28 cellular contexts compared by ENCODE assay signal in genomic region chr1:115123116-115123515, GRCh38. TPM values are rescaled to one million over a fixed set of nuclear protein-coding genes. Genes with fewer than 3 reads are reported as not detected.
DNase-seq lines count a peak whose midpoint lies in the region; ATAC-seq, FAIRE-seq and TF ChIP-seq lines count a peak whose summit lies in the region.
"Had no signal": no experiment of that assay in that cellular context is flagged by ENCODE, and none has a peak within 500 bp of the region (broad histone marks: within the 10 kb centered on the region; RNA-seq: fewer than 3 reads in every experiment).

No MANE protein-coding gene starts in this region.

- no peaks in the 10 kb centered on the region for H3K36me3 ChIP-seq in astrocyte (ENCODE audit: insufficient read depth, low read length)
- H3K36me3 ChIP-seq in neural progenitor cell, result no peaks in the 10 kb centered on the region
- H3K36me3 ChIP-seq in gastroesophageal sphincter, result no peaks in the 10 kb centered on the region
- H3K36me3 ChIP-seq: SJSA1 had no signal

- DNase-seq in LHCN-M2 (ENCODE audit: low read depth) (peak; percentile 67), astrocyte (ENCODE audit: low read depth) (peak; percentile 16), kidney tubule cell (ENCODE audit: low spot score) (peak; percentile 72), neural progenitor cell (ENCODE audit: low spot score) (no peak), T-helper 9 cell (no peak)
- no peak for DNase-seq in stimulated activated effector memory CD8-positive, alpha-beta T cell treated with anti-CD3 and anti-CD28 coated beads, Interleukin-12 subunit alpha, Interleukin-12 subunit beta, amount 100 ng/mL, for 72 hours (ENCODE audit: low spot score in 2 of 2)
- DNase-seq: C1 segment of cervical spinal cord; CD4-positive, alpha-beta memory T cell; COR-L47; GDM1; NCI-H1048; NCI-H1436; NCI-H187; NCI-H2081 treated with DMSO at 0.1 percent for 48 hours; NCI-H2171; NCI-H345; NCI-H524 treated with DMSO at 0.1 percent for 48 hours; NCI-H774; Right ventricle myocardium superior; RPMI8226; T-cell had no signal

- TF ChIP-seq CTCF in astrocyte (IDR thresholded peaks at IDR 0.05; ENCODE audit: insufficient read depth, low read depth, low read length), result no peak
- no peak for TF ChIP-seq CTCF in neural progenitor cell (IDR thresholded peaks at IDR 0.05)
- no peak for TF ChIP-seq CTCF in gastroesophageal sphincter (IDR thresholded peaks at IDR 0.05)

- H3F3A ChIP-seq in neural progenitor cell (ENCODE audit: low read depth), result no peaks in the 10 kb centered on the region

- WGBS in gastroesophageal sphincter (ENCODE audit: low coverage in 1 of 2), 2 donors, result 90 to 92% methylated on average over 2 of the region's 3 CpGs

- no peak overlapping the region for H3K27ac Mint-ChIP-seq in astrocyte (ENCODE audit: unreplicated experiment)
- H3K27ac Mint-ChIP-seq in neural progenitor cell, result no peak overlapping the region
- H3K27ac Mint-ChIP-seq in stimulated activated effector memory CD8-positive, alpha-beta T cell treated with anti-CD3 and anti-CD28 coated beads, Interleukin-12 subunit alpha, Interleukin-12 subunit beta, amount 100 ng/mL, for 72 hours, result no peak overlapping the region
- H3K27ac Mint-ChIP-seq: CD4-positive, alpha-beta memory T cell; IgD-negative memory B cell; T-cell had no signal

- ATAC-seq in gastroesophageal sphincter, result no peak
- no peak for ATAC-seq in stimulated activated effector memory CD8-positive, alpha-beta T cell treated with anti-CD3 and anti-CD28 coated beads, Interleukin-12 subunit alpha, Interleukin-12 subunit beta, amount 100 ng/mL, for 72 hours
- ATAC-seq: GM12878, T-cell had no signal

- no peaks in the 10 kb centered on the region for H3K27me3 ChIP-seq in astrocyte (ENCODE audit: insufficient read depth, low read length)
- no peaks in the 10 kb centered on the region for H3K27me3 ChIP-seq in neural progenitor cell
- no peaks in the 10 kb centered on the region for H3K27me3 ChIP-seq in gastroesophageal sphincter
- H3K27me3 ChIP-seq: SJSA1 had no signal

- no peak overlapping the region for H3K27ac ChIP-seq in astrocyte (ENCODE audit: low read depth, low read length)
- H3K27ac ChIP-seq in neural progenitor cell, result no peak overlapping the region
- no peak overlapping the region for H3K27ac ChIP-seq in gastroesophageal sphincter
- H3K27ac ChIP-seq: KMS-11, SJSA1 had no signal

- no peak overlapping the region for H3K9ac ChIP-seq in astrocyte (ENCODE audit: low read length)
- no peak overlapping the region for H3K9ac ChIP-seq in neural progenitor cell
- H3K9ac ChIP-seq: KMS-11 had no signal

- H3K4me3 Mint-ChIP-seq in astrocyte (ENCODE audit: unreplicated experiment) (no peak overlapping the region), neural progenitor cell (no peak overlapping the region)
- H3K4me3 Mint-ChIP-seq in stimulated activated effector memory CD8-positive, alpha-beta T cell treated with anti-CD3 and anti-CD28 coated beads, Interleukin-12 subunit alpha, Interleukin-12 subunit beta, amount 100 ng/mL, for 72 hours, result no peak overlapping the region
- H3K4me3 Mint-ChIP-seq: CD4-positive, alpha-beta memory T cell; IgD-negative memory B cell; T-cell had no signal

- H3K27me3 Mint-ChIP-seq in astrocyte (ENCODE audit: low read depth, unreplicated experiment) (no peaks in the 10 kb centered on the region), neural progenitor cell (ENCODE audit: insufficient read depth, low read depth) (peaks cover 5% of the 10 kb centered on the region)

- TF ChIP-seq EP300 in gastroesophageal sphincter (IDR thresholded peaks at IDR 0.05), result no peak

- no peak overlapping the region for H3K4me3 ChIP-seq in astrocyte (ENCODE audit: insufficient read depth, low read depth, low read length)
- no peak overlapping the region for H3K4me3 ChIP-seq in neural progenitor cell
- H3K4me3 ChIP-seq in gastroesophageal sphincter, result no peak overlapping the region
- H3K4me3 ChIP-seq: GM12878, SJSA1 had no signal

- H3K4me1 ChIP-seq in astrocyte (ENCODE audit: insufficient read depth, low read length) (peaks cover 6% of the 10 kb centered on the region), neural progenitor cell (no peaks in the 10 kb centered on the region), gastroesophageal sphincter (no peaks in the 10 kb centered on the region)
- H3K4me1 ChIP-seq: SJSA1 had no signal

- peaks cover 3% of the 10 kb centered on the region for H3K9me3 ChIP-seq in astrocyte (ENCODE audit: insufficient read depth, low read depth, low read length)
- no peaks in the 10 kb centered on the region for H3K9me3 ChIP-seq in neural progenitor cell (ENCODE audit: low read depth)
- peaks cover 0 to 35% (median 3%) of the 10 kb centered on the region in 3 donors for H3K9me3 ChIP-seq in gastroesophageal sphincter

- FAIRE-seq in astrocyte (lab: Jason Lieb, UNC), result no peak
- FAIRE-seq: GM12878, H54, HTR-8/SVneo had no signal

- H3K4me1 Mint-ChIP-seq in astrocyte (ENCODE audit: low read depth, unreplicated experiment) (peaks cover 5% of the 10 kb centered on the region), neural progenitor cell (no peaks in the 10 kb centered on the region)
- no peaks in the 10 kb centered on the region for H3K4me1 Mint-ChIP-seq in stimulated activated effector memory CD8-positive, alpha-beta T cell treated with anti-CD3 and anti-CD28 coated beads, Interleukin-12 subunit alpha, Interleukin-12 subunit beta, amount 100 ng/mL, for 72 hours
- H3K4me1 Mint-ChIP-seq: CD4-positive, alpha-beta memory T cell; IgD-negative memory B cell; T-cell had no signal

- no peaks in the 10 kb centered on the region for H4K20me1 ChIP-seq in astrocyte (ENCODE audit: insufficient read depth, low read length)
- H4K20me1 ChIP-seq in neural progenitor cell (ENCODE audit: low read depth), result no peaks in the 10 kb centered on the region

- H3K4me2 ChIP-seq in astrocyte (ENCODE audit: low read length), result no peak overlapping the region
- H3K4me2 ChIP-seq in neural progenitor cell, result no peak overlapping the region
- H3K4me2 ChIP-seq: KMS-11 had no signal

- H2AFZ ChIP-seq in astrocyte (ENCODE audit: low read depth, low read length), result no peak overlapping the region
- no peak overlapping the region for H2AFZ ChIP-seq in neural progenitor cell (replicated peaks)

- H3K9me3 Mint-ChIP-seq in astrocyte (ENCODE audit: unreplicated experiment), result peaks cover 12% of the 10 kb centered on the region
- H3K9me3 Mint-ChIP-seq in neural progenitor cell, result peaks cover 28% of the 10 kb centered on the region
- peaks cover 21% of the 10 kb centered on the region for H3K9me3 Mint-ChIP-seq in stimulated activated effector memory CD8-positive, alpha-beta T cell treated with anti-CD3 and anti-CD28 coated beads, Interleukin-12 subunit alpha, Interleukin-12 subunit beta, amount 100 ng/mL, for 72 hours

- H3K36me3 Mint-ChIP-seq in astrocyte (ENCODE audit: low read depth, unreplicated experiment), result peaks cover 2% of the 10 kb centered on the region
- H3K36me3 Mint-ChIP-seq in neural progenitor cell, result no peaks in the 10 kb centered on the region
- no peaks in the 10 kb centered on the region for H3K36me3 Mint-ChIP-seq in stimulated activated effector memory CD8-positive, alpha-beta T cell treated with anti-CD3 and anti-CD28 coated beads, Interleukin-12 subunit alpha, Interleukin-12 subunit beta, amount 100 ng/mL, for 72 hours

- H3K79me2 ChIP-seq in astrocyte (ENCODE audit: insufficient read depth, low read length) (no peaks in the 10 kb centered on the region), neural progenitor cell (ENCODE audit: low read depth) (no peaks in the 10 kb centered on the region)

- TF ChIP-seq POLR2A in gastroesophageal sphincter (IDR thresholded peaks at IDR 0.05), result no peak

RNA-seq across cellular contexts. Expression of gene TSPAN2, which starts 33.8 kb away (rescaled TPM):
- 0.11 and 0.90 TPM in 2 replicates for total RNA-seq in LHCN-M2 (2014; rRNA removed)
- 1.0 TPM for polyA plus RNA-seq in LHCN-M2 (2012)
- 23.7 and 32.8 TPM in 2 replicates for total RNA-seq in astrocyte
- total RNA-seq in neural progenitor cell (ENCODE audit: low replicate concordance), result 19.0 and 19.7 TPM in 2 replicates
- total RNA-seq in gastroesophageal sphincter, result 10 to 100 TPM; 53.7 to 85.1 (median 63.8) TPM

Comparison
In these comparisons a context has a peak if more than half of its experiments do, and no peak if none do; other contexts are left out.
1. DNase-seq: peak in LHCN-M2 (single experiment), astrocyte (single experiment) and kidney tubule cell (single experiment); none in neural progenitor cell (single experiment), T-helper 9 cell (single experiment) and stimulated activated effector memory CD8-positive, alpha-beta T cell treated with anti-CD3 and anti-CD28 coated beads, Interleukin-12 subunit alpha, Interleukin-12 subunit beta, amount 100 ng/mL, for 72 hours (0 of 2).
2. RNA of gene TSPAN2, which starts 33.8 kb away (total RNA-seq): 53.7 to 85.1 TPM in gastroesophageal sphincter, 23.7 to 32.8 TPM in astrocyte and 19.0 to 19.7 TPM in neural progenitor cell; 0.11 to 0.90 TPM in LHCN-M2; every median in the first group is over 10 times any median in the second.